ENCODE assay signal across 8 cellular contexts in genomic region chr2:161426788-161427412, GRCh38. TPM values are rescaled to one million over a fixed set of nuclear protein-coding genes. Genes with fewer than 3 reads are reported as not detected.
DNase-seq lines count a peak whose midpoint lies in the region; ATAC-seq and TF ChIP-seq lines count a peak whose summit lies in the region.

No MANE protein-coding gene starts in this region.

- H3K9ac ChIP-seq in H9 (ENCODE audit: extremely low read depth, insufficient read length, low read length) (no peak overlapping the region), colonic mucosa (ENCODE audit: low read depth in 2 of 2, low read length in 2 of 2) (no peak overlapping the region)

- H3K27ac Mint-ChIP-seq in H9, result peak overlapping the region in 1 of 3 experiments; percentile 42; a peak in 1 of 7 replicates

- no peak for TF ChIP-seq EP300 in tibial nerve (IDR thresholded peaks at IDR 0.05)

- H3K27me3 ChIP-seq in H9 (ENCODE audit: insufficient read depth, low read length) (peaks cover 70% of the 10 kb centered on the region), colonic mucosa (peaks cover 70% of the 10 kb centered on the region), tibial nerve (peaks cover 15 to 96% of the 10 kb centered on the region in 2 donors)

- H3K4me1 Mint-ChIP-seq in H9, result peaks cover 21 to 31% of the 10 kb centered on the region in 2 experiments

- peak overlapping the region; percentile 65 for H3K4me2 ChIP-seq in H9 (ENCODE audit: insufficient read depth, insufficient read length, low read length)

- H3K9me3 ChIP-seq in H9 (ENCODE audit: control insufficient read depth, low read depth, low read length) (no peaks in the 10 kb centered on the region), colonic mucosa (no peaks in the 10 kb centered on the region), mucosa of descending colon (no peaks in the 10 kb centered on the region), tibial nerve (no peaks in the 10 kb centered on the region)

- H3K4me3 ChIP-seq in AG09309 (ENCODE audit: control insufficient read depth, low read depth, low read length), result no peak overlapping the region
- H3K4me3 ChIP-seq in colonic mucosa, result peak overlapping the region; percentile 20
- no peak overlapping the region for H3K4me3 ChIP-seq in mucosa of descending colon
- peak overlapping the region in 1 of 4 donors; percentile 31 for H3K4me3 ChIP-seq in tibial nerve

- H3K27me3 Mint-ChIP-seq in H9 (ENCODE audit: low read depth), result peaks cover 97% of the 10 kb centered on the region

- H2BK5ac ChIP-seq in H9 (ENCODE audit: insufficient read length, low read length), result no peak overlapping the region

- H3K23me2 ChIP-seq in H9 (ENCODE audit: insufficient read length, low read depth, low read length, poor library complexity, severe bottlenecking), result peaks cover 19% of the 10 kb centered on the region

- no peak overlapping the region for H3K4ac ChIP-seq in H9 (ENCODE audit: low read depth, low read length)

- no peak overlapping the region for H2BK15ac ChIP-seq in H9 (ENCODE audit: low read depth, low read length)

- H3K56ac ChIP-seq in H9 (ENCODE audit: insufficient read length, low read depth, low read length), result no peak overlapping the region

- no peaks in the 10 kb centered on the region for H3K79me2 ChIP-seq in H9 (ENCODE audit: insufficient read depth, low read length)

- no peak for ATAC-seq in mucosa of descending colon
- ATAC-seq in HG03460 (IDR thresholded peaks at IDR 0.05; ENCODE audit: unreplicated experiment), result no peak

- H3K14ac ChIP-seq in H9 (ENCODE audit: insufficient read depth, low read length), result no peak overlapping the region

- H2BK12ac ChIP-seq in H9 (ENCODE audit: insufficient read length, low read depth, low read length), result no peak overlapping the region

- H3K23ac ChIP-seq in H9 (ENCODE audit: insufficient read length, low read depth, low read length), result no peak overlapping the region

- H3K27ac ChIP-seq in H9 (ENCODE audit: insufficient read length, low read depth, low read length) (no peak overlapping the region), colonic mucosa (no peak overlapping the region), tibial nerve (no peak overlapping the region)

- no peak overlapping the region for H3K18ac ChIP-seq in H9 (ENCODE audit: insufficient read length, low read depth, low read length)

- H2AFZ ChIP-seq in H9 (ENCODE audit: low read length), result no peak overlapping the region

- H3K79me1 ChIP-seq in H9 (ENCODE audit: insufficient read depth, low read depth, low read length, poor library complexity, severe bottlenecking), result no peaks in the 10 kb centered on the region

- WGBS in H9 (ENCODE audit: extremely low coverage, insufficient read length, low lambda C conversion rate), result no CpG with 5 or more reads among the region's 48 CpGs
- WGBS in tibial nerve, 2 donors, result 2 to 10% methylated on average over 15 to 44 of the region's 48 CpGs

- no peak overlapping the region for H4K5ac ChIP-seq in H9 (ENCODE audit: insufficient read length, low read depth, low read length)

- DNase-seq in AG09309 (ENCODE audit: low read depth) (no peak), H9 (peak; percentile 41), colonic mucosa (peak; percentile 35), mucosa of descending colon (peak in 2 of 3 donors; percentile 49 to 56), SIG-M5 (lab: John Stamatoyannopoulos, UW) (no peak), DMS79 (lab: John Stamatoyannopoulos, UW) (no peak), tibial nerve (ENCODE audit: low spot score in 2 of 2) (no peak)

- H3K4me1 ChIP-seq in H9 (ENCODE audit: insufficient read depth, low read length) (no peaks in the 10 kb centered on the region), colonic mucosa (peaks cover 4% of the 10 kb centered on the region), mucosa of descending colon (ENCODE audit: low read depth) (peaks cover 23% of the 10 kb centered on the region), tibial nerve (peaks cover 0 to 28% (median 4%) of the 10 kb centered on the region in 4 donors)

- no peak overlapping the region for H4K91ac ChIP-seq in H9 (ENCODE audit: insufficient read length, low read depth, low read length)

- H3K4me3 Mint-ChIP-seq in H9, result peak overlapping the region; percentile 57 to 79

- no peak overlapping the region for H2BK20ac ChIP-seq in H9 (ENCODE audit: low read depth, low read length, poor library complexity, severe bottlenecking)

- no peak overlapping the region for H2BK120ac ChIP-seq in H9 (ENCODE audit: low read depth, low read length, poor library complexity, severe bottlenecking)

- no peak overlapping the region for H3T11ph ChIP-seq in H9 (ENCODE audit: low read length)

- peak; percentile 59 for TF ChIP-seq CTCF in AG09309 (IDR thresholded peaks at IDR 0.05; ENCODE audit: control insufficient read depth, insufficient read depth, low read depth, low read length, missing control alignments)
- TF ChIP-seq CTCF in H9 (conservative IDR thresholded peaks at IDR 0.05), result peak; percentile 65
- TF ChIP-seq CTCF in colonic mucosa (IDR thresholded peaks at IDR 0.05), result no peak
- TF ChIP-seq CTCF in mucosa of descending colon (IDR thresholded peaks at IDR 0.05), result no peak
- TF ChIP-seq CTCF in tibial nerve (IDR thresholded peaks at IDR 0.05), result peak in 2 of 5 experiments; percentile 14 to 40

- H2AK5ac ChIP-seq in H9 (ENCODE audit: insufficient read length, low read length), result no peak overlapping the region

- peaks cover 0 to 3% of the 10 kb centered on the region in 2 experiments; a peak in 3 of 5 replicates for H3K9me3 Mint-ChIP-seq in H9

- no peak overlapping the region for H4K8ac ChIP-seq in H9 (replicated peaks; ENCODE audit: insufficient read length, low read depth, low read length)

- no peaks in the 10 kb centered on the region for H3K36me3 Mint-ChIP-seq in H9 (ENCODE audit: insufficient read depth in 1 of 3, low read depth in 3 of 3)

- intact Hi-C loops in colonic mucosa (cut with DNase I) (no loop called here), mucosa of descending colon (cut with DNase I, micrococcal nuclease) (no loop called here)

- H4K20me1 ChIP-seq in H9 (ENCODE audit: control insufficient read depth, insufficient read depth, insufficient read length), result no peaks in the 10 kb centered on the region

- no peaks in the 10 kb centered on the region for H3K36me3 ChIP-seq in colonic mucosa
- H3K36me3 ChIP-seq in mucosa of descending colon (ENCODE audit: low read depth), result no peaks in the 10 kb centered on the region
- no peaks in the 10 kb centered on the region for H3K36me3 ChIP-seq in tibial nerve

- TF ChIP-seq POLR2A in tibial nerve (IDR thresholded peaks at IDR 0.05), result no peak

RNA-seq across cellular contexts. Expression of gene TBR1, which starts 10.8 kb away (rescaled TPM):
- total RNA-seq in H9 (2021) (0.24 TPM in 1 of 2 replicates, not detected in the other), colonic mucosa (not detected), mucosa of descending colon (not detected), tibial nerve (not detected)

Comparison
In these comparisons a context has a peak if more than half of its experiments do, and no peak if none do; other contexts are left out.
1. DNase-seq: peak in H9 (single experiment), colonic mucosa (single experiment) and mucosa of descending colon (2 of 3); none in AG09309 (single experiment), SIG-M5 (single experiment), DMS79 (single experiment) and tibial nerve (0 of 2).
2. CTCF ChIP-seq: peak in AG09309 (single experiment) and H9 (single experiment); none in colonic mucosa (single experiment) and mucosa of descending colon (single experiment).